In the genomic region with DNA sequence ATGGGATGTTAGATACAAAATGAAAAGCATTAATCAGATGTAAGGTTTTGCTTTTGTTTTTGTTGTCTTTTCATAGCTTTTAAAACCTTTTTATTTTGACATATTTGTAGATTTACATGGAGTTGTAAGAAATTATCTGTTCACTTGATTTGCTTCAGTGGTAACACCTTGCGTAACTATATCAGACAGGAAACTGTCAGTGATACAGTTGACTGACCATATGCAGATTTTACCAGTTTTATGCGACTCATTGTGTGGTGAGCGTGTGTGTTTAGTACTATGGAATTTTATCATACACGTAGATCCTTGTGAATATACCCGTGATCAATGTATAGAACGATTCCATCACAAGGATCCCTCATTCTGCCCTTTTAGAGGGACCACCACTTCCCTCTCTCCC, we compare ENCODE assay signal across 20 cellular contexts.
DNase-seq lines count a peak whose midpoint lies in the region; ATAC-seq and TF ChIP-seq lines count a peak whose summit lies in the region.
"Had no signal": no experiment of that assay in that cellular context is flagged by ENCODE, and none has a peak within 500 bp of the region (broad histone marks: within the 10 kb centered on the region; RNA-seq: fewer than 3 reads in every experiment).

No MANE protein-coding gene starts in this region.

- no peak for TF ChIP-seq CTCF in choroid plexus epithelial cell (conservative IDR thresholded peaks at IDR 0.05; ENCODE audit: low read depth, low read length)

- H3K4me1 Mint-ChIP-seq in stimulated activated naive B cell treated with anti-CD40 and anti-IgM and Interleukin-4, amounts not matched to agents 10 μg/mL and 1 μg/mL and 100 μg/mL, for 72 hours, result peaks cover 4 to 19% of the 10 kb centered on the region in 2 donors
- H3K4me1 Mint-ChIP-seq: activated naive CD8-positive, alpha-beta T cell treated with anti-CD3 and anti-CD28 coated beads, Interleukin-2, amount 10 ng/mL, durations not matched to agents 7 days and 5 days; brain had no signal

- no peak overlapping the region for H3K4me3 Mint-ChIP-seq in stimulated activated naive B cell treated with anti-CD40 and anti-IgM and Interleukin-4, amounts not matched to agents 10 μg/mL and 1 μg/mL and 100 μg/mL, for 72 hours
- H3K4me3 Mint-ChIP-seq: activated naive CD8-positive, alpha-beta T cell treated with anti-CD3 and anti-CD28 coated beads, Interleukin-2, amount 10 ng/mL, durations not matched to agents 7 days and 5 days; activated T-helper 1 cell treated with anti-CD3 and anti-CD28 coated beads, Interleukin-12 subunit alpha, Interleukin-12 subunit beta, Interleukin-2, Interleukin-4 antibody, amounts not matched to agents 30 ng/mL and 10 ng/mL and 1 ng/mL, durations not matched to agents 14 hours and 24 hours and 36 hours; brain; dendritic cell treated with granulocyte-macrophage colony-stimulating factor and Interleukin-4, amounts not matched to agents 40 ng/mL and 50 ng/mL, for 4 days had no signal

- no peak overlapping the region for H3K27ac Mint-ChIP-seq in stimulated activated naive B cell treated with anti-CD40 and anti-IgM and Interleukin-4, amounts not matched to agents 10 μg/mL and 1 μg/mL and 100 μg/mL, for 72 hours
- H3K27ac Mint-ChIP-seq: activated naive CD8-positive, alpha-beta T cell treated with anti-CD3 and anti-CD28 coated beads, Interleukin-2, amount 10 ng/mL, durations not matched to agents 7 days and 5 days; activated T-helper 1 cell treated with anti-CD3 and anti-CD28 coated beads, Interleukin-12 subunit alpha, Interleukin-12 subunit beta, Interleukin-2, Interleukin-4 antibody, amounts not matched to agents 30 ng/mL and 10 ng/mL and 1 ng/mL, durations not matched to agents 14 hours and 24 hours and 36 hours; brain; dendritic cell treated with granulocyte-macrophage colony-stimulating factor and Interleukin-4, amounts not matched to agents 40 ng/mL and 50 ng/mL, for 4 days had no signal

- peak; percentile 74 to 83 for ATAC-seq in stimulated activated naive B cell treated with anti-CD40 and anti-IgM and Interleukin-4, amounts not matched to agents 10 μg/mL and 1 μg/mL and 100 μg/mL, for 72 hours (replicated peaks)
- ATAC-seq: activated CD4-positive, CD25-positive, alpha-beta regulatory T cell treated with anti-CD3 and anti-CD28 coated beads, Interleukin-2, amount 50 U/mL, for 24 hours; HCT116; right cardiac atrium had no signal

- no peaks in the 10 kb centered on the region for H3K27me3 Mint-ChIP-seq in stimulated activated naive B cell treated with anti-CD40 and anti-IgM and Interleukin-4, amounts not matched to agents 10 μg/mL and 1 μg/mL and 100 μg/mL, for 72 hours
- H3K27me3 Mint-ChIP-seq: brain; dendritic cell treated with granulocyte-macrophage colony-stimulating factor and Interleukin-4, amounts not matched to agents 40 ng/mL and 50 ng/mL, for 4 days had no signal

- DNase-seq in NOMO-1 treated with DMSO at 0.1 percent for 48 hours (lab: John Stamatoyannopoulos, UW; ENCODE audit: unreplicated experiment) (peak; percentile 77), NOMO-1 treated with dmso at 0.1 percent for 144 hours (lab: John Stamatoyannopoulos, UW; ENCODE audit: unreplicated experiment) (no peak), NCI-H226 (peak; percentile 57), choroid plexus epithelial cell (ENCODE audit: low read depth) (peak; percentile 15), cerebellar cortex (ENCODE audit: low spot score) (no peak), NCI-H1092 treated with DMSO at 0.1 percent for 48 hours (lab: John Stamatoyannopoulos, UW) (no peak), NCI-H2081 (lab: John Stamatoyannopoulos, UW) (no peak)
- DNase-seq in stimulated activated naive B cell treated with anti-CD40 and anti-IgM and Interleukin-4, amounts not matched to agents 10 μg/mL and 1 μg/mL and 100 μg/mL, for 72 hours, result no peak
- DNase-seq: 8988T; activated naive CD8-positive, alpha-beta T cell treated with anti-CD3 and anti-CD28 coated beads, Interleukin-2, amount 10 ng/mL, durations not matched to agents 7 days and 5 days; DMS79 treated with DMSO at 0.1 percent for 48 hours; glutamatergic neuron; NCI-H1694 treated with DMSO at 0.1 percent for 48 hours; right cardiac atrium; T-helper 2 cell had no signal

- peaks cover 5% of the 10 kb centered on the region in 2 donors for H3K36me3 Mint-ChIP-seq in stimulated activated naive B cell treated with anti-CD40 and anti-IgM and Interleukin-4, amounts not matched to agents 10 μg/mL and 1 μg/mL and 100 μg/mL, for 72 hours
- H3K36me3 Mint-ChIP-seq: activated naive CD8-positive, alpha-beta T cell treated with anti-CD3 and anti-CD28 coated beads, Interleukin-2, amount 10 ng/mL, durations not matched to agents 7 days and 5 days; brain had no signal

- no peak overlapping the region for H3K4me3 ChIP-seq in choroid plexus epithelial cell (ENCODE audit: low read depth, low read length)

- peaks cover 0 to 2% of the 10 kb centered on the region in 2 donors for H3K9me3 Mint-ChIP-seq in stimulated activated naive B cell treated with anti-CD40 and anti-IgM and Interleukin-4, amounts not matched to agents 10 μg/mL and 1 μg/mL and 100 μg/mL, for 72 hours
- H3K9me3 Mint-ChIP-seq: activated T-helper 1 cell treated with anti-CD3 and anti-CD28 coated beads, Interleukin-12 subunit alpha, Interleukin-12 subunit beta, Interleukin-2, Interleukin-4 antibody, amounts not matched to agents 30 ng/mL and 10 ng/mL and 1 ng/mL, durations not matched to agents 14 hours and 24 hours and 36 hours had no signal

Comparison
In these comparisons a context has a peak if more than half of its experiments do, and no peak if none do; other contexts are left out.
1. DNase-seq: peak in NOMO-1 treated with DMSO at 0.1 percent for 48 hours (single experiment), NCI-H226 (single experiment) and choroid plexus epithelial cell (single experiment); none in NOMO-1 treated with dmso at 0.1 percent for 144 hours (single experiment), stimulated activated naive B cell treated with anti-CD40 and anti-IgM and Interleukin-4, amounts not matched to agents 10 μg/mL and 1 μg/mL and 100 μg/mL, for 72 hours (single experiment), cerebellar cortex (single experiment), NCI-H1092 treated with DMSO at 0.1 percent for 48 hours (single experiment) and NCI-H2081 (0 of 2).